In the genomic region with DNA sequence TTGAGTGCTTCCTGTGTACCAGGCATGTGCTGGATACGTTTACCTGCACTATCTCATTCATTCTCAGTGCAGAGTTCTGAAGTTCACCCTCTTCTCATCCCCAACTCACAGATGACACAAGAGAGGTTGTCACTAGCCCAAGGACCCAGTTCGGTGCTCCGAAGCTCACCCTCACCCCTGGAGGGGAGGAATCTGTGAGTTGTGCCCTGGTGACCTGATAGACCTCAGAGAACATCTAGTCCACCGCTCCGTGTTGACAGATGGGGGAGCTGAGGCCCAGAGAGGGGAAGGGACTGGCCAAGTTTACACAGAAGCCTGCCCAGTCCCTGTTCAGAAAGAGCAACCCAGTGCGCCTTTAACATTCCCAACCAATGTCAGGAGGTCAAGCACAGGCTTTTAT, we compare ENCODE assay signal across 25 cellular contexts. TPM values are rescaled to one million over a fixed set of nuclear protein-coding genes. Genes with fewer than 3 reads are reported as not detected.
A peak's percentile ranks its signal among the peaks of the same experiment; 100 is the strongest.
DNase-seq lines count a peak whose midpoint lies in the region; ATAC-seq and TF ChIP-seq lines count a peak whose summit lies in the region.
"Had no signal": no experiment of that assay in that cellular context is flagged by ENCODE, and none has a peak within 500 bp of the region (broad histone marks: within the 10 kb centered on the region; RNA-seq: fewer than 3 reads in every experiment).

No MANE protein-coding gene starts in this region.

- H3K27me3 Mint-ChIP-seq in T-cell = peaks cover 31 to 51% of the 10 kb centered on the region in 2 donors

- no peak overlapping the region for H3K27ac ChIP-seq in sigmoid colon
- H3K27ac ChIP-seq in uterus = peak overlapping the region; percentile 74 to 79
- no peak overlapping the region for H3K27ac ChIP-seq in effector memory CD4-positive, alpha-beta T cell (ENCODE audit: insufficient read depth, low read length, poor library complexity, severe bottlenecking)
- H3K27ac ChIP-seq: A549; BLaER1 treated with 17β-estradiol and CSF1 and Interleukin-3, amounts not matched to agents 10 nM and 100 nM had no signal

- TF ChIP-seq POLR2A in sigmoid colon (IDR thresholded peaks at IDR 0.05) (no peak), uterus (IDR thresholded peaks at IDR 0.05) (no peak)

- TF ChIP-seq CTCF in sigmoid colon (IDR thresholded peaks at IDR 0.05) (no peak), uterus (IDR thresholded peaks at IDR 0.05) (no peak)

- POLR2A ChIA-PET in T-cell (lab: Charles Lee) = interaction anchor here in 1 of 2 donors (0.6 kb wide), 1 partner anchor 382 kb away, joined by 3 read pairs; no protein-coding TSS in a partner anchor

- H3K4me3 Mint-ChIP-seq in T-cell = no peak overlapping the region
- H3K4me3 Mint-ChIP-seq: CD14-positive monocyte; CD4-positive, alpha-beta T cell; GM23338; H9 had no signal

- DNase-seq in cardiac septum (ENCODE audit: low spot score) = peak; percentile 19
- DNase-seq in Right ventricle myocardium inferior (ENCODE audit: missing footprints) = no peak
- DNase-seq in islet precursor cell = peak; percentile 40
- DNase-seq in sigmoid colon = peak; percentile 55
- DNase-seq in uterus = no peak
- no peak for DNase-seq in effector memory CD4-positive, alpha-beta T cell
- DNase-seq in T-cell = no peak
- DNase-seq: 8988T; ACHN; AML-193; BE2C; Calu3; CD4-positive, alpha-beta T cell; COR-L47; DMS53; DMS79 treated with DMSO at 0.1 percent for 48 hours; GF-D8; H9 had no signal

- TF ChIP-seq EP300 in sigmoid colon (IDR thresholded peaks at IDR 0.05) = no peak

- no peaks in the 10 kb centered on the region for H3K36me3 ChIP-seq in sigmoid colon
- no peaks in the 10 kb centered on the region for H3K36me3 ChIP-seq in uterus
- no peaks in the 10 kb centered on the region for H3K36me3 ChIP-seq in effector memory CD4-positive, alpha-beta T cell (ENCODE audit: control insufficient read depth, insufficient read depth, low read length)
- H3K36me3 ChIP-seq: BE2C; BLaER1 treated with 17β-estradiol and CSF1 and Interleukin-3, amounts not matched to agents 10 nM and 100 nM had no signal

- H3K9me3 Mint-ChIP-seq in T-cell = no peaks in the 10 kb centered on the region
- H3K9me3 Mint-ChIP-seq: CD4-positive, alpha-beta T cell; GM23338; H9 had no signal

- H3K4me1 Mint-ChIP-seq in T-cell = peaks cover 0 to 2% (median 0%) of the 10 kb centered on the region in 3 donors

- H3K9me3 ChIP-seq in sigmoid colon = no peaks in the 10 kb centered on the region
- H3K9me3 ChIP-seq in uterus = no peaks in the 10 kb centered on the region
- no peaks in the 10 kb centered on the region for H3K9me3 ChIP-seq in effector memory CD4-positive, alpha-beta T cell (ENCODE audit: control insufficient read depth, low read length)
- H3K9me3 ChIP-seq: BE2C; BLaER1 treated with 17β-estradiol and CSF1 and Interleukin-3, amounts not matched to agents 10 nM and 100 nM had no signal

- no peaks in the 10 kb centered on the region for H3K27me3 ChIP-seq in sigmoid colon
- no peaks in the 10 kb centered on the region for H3K27me3 ChIP-seq in uterus
- no peaks in the 10 kb centered on the region for H3K27me3 ChIP-seq in effector memory CD4-positive, alpha-beta T cell (replicated peaks; ENCODE audit: control insufficient read depth, insufficient read depth, low read length, poor library complexity, severe bottlenecking)
- H3K27me3 ChIP-seq: BLaER1 treated with 17β-estradiol and CSF1 and Interleukin-3, amounts not matched to agents 10 nM and 100 nM had no signal

- intact Hi-C loops in cardiac septum (cut with DNase I) (loop anchor here (2.0 to 10.0 kb wide), 2 partner anchors 743 to 927 kb away; no protein-coding TSS in a partner anchor), Right ventricle myocardium inferior (cut with DNase I) (loop anchor here (2.0 to 5.0 kb wide), 3 partner anchors 743 to 961 kb away; no protein-coding TSS in a partner anchor), sigmoid colon (cut with DNase I) (loop anchor here (2.0 to 5.0 kb wide), 2 partner anchors 925 to 961 kb away; no protein-coding TSS in a partner anchor), uterus (cut with DNase I; ENCODE audit: low total_unique reads) (no loop called here)

- CTCF ChIA-PET in T-cell (lab: Charles Lee) = interaction anchor here (0.5 to 5.0 kb wide), 9 partner anchors 14 to 964 kb away, joined by 3 to 64 read pairs (median 3); no protein-coding TSS in a partner anchor

- H3K36me3 Mint-ChIP-seq in T-cell = no peaks in the 10 kb centered on the region
- H3K36me3 Mint-ChIP-seq: CD14-positive monocyte had no signal

- H3K4me3 ChIP-seq in sigmoid colon (no peak overlapping the region), uterus (no peak overlapping the region)
- no peak overlapping the region for H3K4me3 ChIP-seq in effector memory CD4-positive, alpha-beta T cell (ENCODE audit: insufficient read depth, low read depth, low read length, poor library complexity, severe bottlenecking)
- H3K4me3 ChIP-seq: A549; BLaER1 treated with 17β-estradiol and CSF1 and Interleukin-3, amounts not matched to agents 10 nM and 100 nM; GM23338 had no signal

- no peak overlapping the region for H3K27ac Mint-ChIP-seq in T-cell
- H3K27ac Mint-ChIP-seq: CD4-positive, alpha-beta T cell; GM23338; H9 had no signal

- H3K4me1 ChIP-seq in sigmoid colon (peaks cover 0 to 7% (median 3%) of the 10 kb centered on the region in 4 donors), uterus (peaks cover 0 to 4% of the 10 kb centered on the region in 2 donors)
- no peaks in the 10 kb centered on the region for H3K4me1 ChIP-seq in effector memory CD4-positive, alpha-beta T cell (ENCODE audit: control insufficient read depth, insufficient read depth, low read length, poor library complexity, severe bottlenecking)
- H3K4me1 ChIP-seq: A549; BLaER1 treated with 17β-estradiol and CSF1 and Interleukin-3, amounts not matched to agents 10 nM and 100 nM had no signal

- WGBS in sigmoid colon, 2 donors = 81 to 85% methylated on average over 6 of the region's 6 CpGs

- no peak for ATAC-seq in Right ventricle myocardium inferior
- ATAC-seq in T-cell (replicated peaks in 1 of 4) = no peak
- ATAC-seq: GM23338, HCT116 had no signal

RNA-seq across cellular contexts. Expression of a gene that starts 44.8 kb away (rescaled TPM):
- total RNA-seq in cardiac septum = 0.19 TPM
- total RNA-seq in Right ventricle myocardium inferior = not detected
- under 1 TPM in 1 of 4 donors, not detected in 3; 0.36 TPM for total RNA-seq in sigmoid colon
- not detected for polyA plus RNA-seq in sigmoid colon
- 100 to 1,000 TPM in 1 of 4 donors, 10 to 100 TPM in 2, 1 to 10 TPM in 1; 6.7 to 154 (median 17.1) TPM for total RNA-seq in uterus
- total RNA-seq in T-cell = not detected
- total RNA-seq: Calu3; CD4-positive, alpha-beta T cell; G401; GM23338; H4; H9 had no signal
- polyA plus RNA-seq: A549, CD14-positive monocyte, GM23338 had no signal

Comparison
In these comparisons a context has a peak if more than half of its experiments do, and no peak if none do; other contexts are left out.
1. DNase-seq: peak in cardiac septum (single experiment), islet precursor cell (single experiment) and sigmoid colon (single experiment); none in Right ventricle myocardium inferior (single experiment), uterus (0 of 2), effector memory CD4-positive, alpha-beta T cell (0 of 3) and T-cell (0 of 34).
2. H3K27ac ChIP-seq: peak in uterus (2 of 2); none in sigmoid colon (0 of 4) and effector memory CD4-positive, alpha-beta T cell (single experiment).